ENCODE assay signal across 35 cellular contexts in the genomic region with DNA sequence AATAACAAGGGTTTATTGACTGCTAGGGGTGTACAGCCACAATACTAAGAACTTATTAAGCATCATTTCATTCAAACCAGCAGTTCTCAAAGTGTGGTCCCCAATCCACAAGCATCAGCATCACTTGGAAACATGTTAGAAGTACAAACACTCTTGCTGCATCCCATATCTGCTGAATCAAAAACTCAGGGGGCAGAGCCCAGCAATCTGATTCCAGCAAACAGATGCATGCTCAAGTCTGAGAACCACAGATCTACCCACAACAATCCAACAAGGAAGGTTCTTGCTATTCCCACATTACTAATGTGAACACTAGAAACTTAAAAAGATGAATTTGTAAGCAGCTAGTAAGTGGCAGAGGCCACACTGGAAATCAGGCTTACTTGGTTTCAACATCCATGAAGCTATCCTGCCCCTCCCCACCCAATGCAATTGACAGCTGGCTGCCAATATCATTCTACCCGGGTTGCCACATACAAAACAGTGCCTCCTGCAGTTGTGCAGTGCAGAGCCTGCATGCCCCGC. TPM values are rescaled to one million over a fixed set of nuclear protein-coding genes. Genes with fewer than 3 reads are reported as not detected.
"Had no signal": no experiment of that assay in that cellular context is flagged by ENCODE, and none has a peak within 500 bp of the region (broad histone marks: within the 10 kb centered on the region; RNA-seq: fewer than 3 reads in every experiment).

No MANE protein-coding gene starts in this region.

- H3K27ac ChIP-seq: brain microvascular endothelial cell, cardiac muscle cell, SK-N-MC had no signal

- DNase-seq: activated B cell treated with CpG ODN at 0.5 μM for 24 hours; activated CD4-positive, alpha-beta memory T cell treated with anti-CD3 and anti-CD28 coated beads, Interleukin-2, amount 10 ng/mL, durations not matched to agents 7 days and 5 days; activated CD4-positive, alpha-beta T cell treated with anti-CD3 and anti-CD28 coated beads for 1 hour; activated CD4-positive, alpha-beta T cell treated with anti-CD3 and anti-CD28 coated beads, Interleukin-2, amount 10 ng/mL, durations not matched to agents 7 days and 5 days; activated gamma-delta T cell treated with Interleukin-2 at 50 U/mL for 16 hours; activated naive CD8-positive, alpha-beta T cell treated with anti-CD3 and anti-CD28 coated beads for 36 hours; activated T-cell treated with anti-CD3 and anti-CD28 coated beads for 4 hours; activated T-cell treated with anti-CD3 and anti-CD28 coated beads, Interleukin-2, amount 50 U/mL, for 48 hours; brain microvascular endothelial cell; cerebellar nuclear complex; KG1; MG63; MV-4-11; NCI-H1092 treated with DMSO at 0.1 percent for 48 hours; NCI-H1417 treated with DMSO at 0.1 percent for 48 hours; NCI-H1694; NCI-H2029; NCI-H2107; NCI-H2171 treated with DMSO at 0.1 percent for 48 hours; NCI-H226; NCI-H526 treated with DMSO at 0.1 percent for 48 hours; NCI-H82; SIG-M5; T-cell; T-helper 2 cell; T1000 had no signal

- H3K27me3 ChIP-seq: MG63 had no signal

- H3K4me3 ChIP-seq: cardiac muscle cell, MG63, SK-N-MC had no signal

- H3K36me3 ChIP-seq: brain microvascular endothelial cell, cardiac muscle cell, MG63 had no signal

- H3K9me3 ChIP-seq: MG63 had no signal

- FAIRE-seq: TTC549 had no signal

- ATAC-seq: activated T-helper 17 cell treated with anti-CD3 and anti-CD28 coated beads, Interleukin-2, amount 50 U/mL, for 72 hours; T-cell had no signal

RNA-seq across cellular contexts. Expression of gene KRT77, which starts 6.2 kb away (rescaled TPM):
- total RNA-seq: activated B cell treated with CpG ODN at 0.5 μM for 24 hours; activated CD4-positive, alpha-beta memory T cell treated with anti-CD3 and anti-CD28 coated beads, Interleukin-2, amount 10 ng/mL, durations not matched to agents 7 days and 5 days; activated CD4-positive, alpha-beta T cell treated with anti-CD3 and anti-CD28 coated beads, Interleukin-2, amount 10 ng/mL, durations not matched to agents 7 days and 5 days; activated CD8-positive, alpha-beta memory T cell treated with anti-CD3 and anti-CD28 coated beads for 36 hours; activated naive CD8-positive, alpha-beta T cell treated with anti-CD3 and anti-CD28 coated beads for 36 hours; activated T-helper 17 cell treated with anti-CD3 and anti-CD28 coated beads, Interleukin-2, amount 50 U/mL, for 72 hours; cardiac muscle cell; LHCN-M2; NCI-H460; RPMI7951; T-cell had no signal
- polyA plus RNA-seq: cardiac muscle cell had no signal

RNA-seq across cellular contexts. Expression of gene KRT1, which starts 16.9 kb away (rescaled TPM):
- total RNA-seq: activated B cell treated with CpG ODN at 0.5 μM for 24 hours; activated CD8-positive, alpha-beta memory T cell treated with anti-CD3 and anti-CD28 coated beads for 36 hours; activated naive CD8-positive, alpha-beta T cell treated with anti-CD3 and anti-CD28 coated beads for 36 hours; activated T-helper 17 cell treated with anti-CD3 and anti-CD28 coated beads, Interleukin-2, amount 50 U/mL, for 72 hours; cardiac muscle cell; LHCN-M2; NCI-H460; RPMI7951 had no signal
- polyA plus RNA-seq: adipose tissue, cardiac muscle cell had no signal

RNA-seq across cellular contexts. Expression of gene KRT2, which starts 45.1 kb away (rescaled TPM):
- total RNA-seq: activated B cell treated with CpG ODN at 0.5 μM for 24 hours; activated CD4-positive, alpha-beta memory T cell treated with anti-CD3 and anti-CD28 coated beads, Interleukin-2, amount 10 ng/mL, durations not matched to agents 7 days and 5 days; activated CD8-positive, alpha-beta memory T cell treated with anti-CD3 and anti-CD28 coated beads for 36 hours; activated naive CD8-positive, alpha-beta T cell treated with anti-CD3 and anti-CD28 coated beads for 36 hours; activated T-helper 17 cell treated with anti-CD3 and anti-CD28 coated beads, Interleukin-2, amount 50 U/mL, for 72 hours; cardiac muscle cell; LHCN-M2; NCI-H460; RPMI7951 had no signal
- polyA plus RNA-seq: adipose tissue, cardiac muscle cell had no signal
